1 cellular context compared by ENCODE assay signal in the genomic region with DNA sequence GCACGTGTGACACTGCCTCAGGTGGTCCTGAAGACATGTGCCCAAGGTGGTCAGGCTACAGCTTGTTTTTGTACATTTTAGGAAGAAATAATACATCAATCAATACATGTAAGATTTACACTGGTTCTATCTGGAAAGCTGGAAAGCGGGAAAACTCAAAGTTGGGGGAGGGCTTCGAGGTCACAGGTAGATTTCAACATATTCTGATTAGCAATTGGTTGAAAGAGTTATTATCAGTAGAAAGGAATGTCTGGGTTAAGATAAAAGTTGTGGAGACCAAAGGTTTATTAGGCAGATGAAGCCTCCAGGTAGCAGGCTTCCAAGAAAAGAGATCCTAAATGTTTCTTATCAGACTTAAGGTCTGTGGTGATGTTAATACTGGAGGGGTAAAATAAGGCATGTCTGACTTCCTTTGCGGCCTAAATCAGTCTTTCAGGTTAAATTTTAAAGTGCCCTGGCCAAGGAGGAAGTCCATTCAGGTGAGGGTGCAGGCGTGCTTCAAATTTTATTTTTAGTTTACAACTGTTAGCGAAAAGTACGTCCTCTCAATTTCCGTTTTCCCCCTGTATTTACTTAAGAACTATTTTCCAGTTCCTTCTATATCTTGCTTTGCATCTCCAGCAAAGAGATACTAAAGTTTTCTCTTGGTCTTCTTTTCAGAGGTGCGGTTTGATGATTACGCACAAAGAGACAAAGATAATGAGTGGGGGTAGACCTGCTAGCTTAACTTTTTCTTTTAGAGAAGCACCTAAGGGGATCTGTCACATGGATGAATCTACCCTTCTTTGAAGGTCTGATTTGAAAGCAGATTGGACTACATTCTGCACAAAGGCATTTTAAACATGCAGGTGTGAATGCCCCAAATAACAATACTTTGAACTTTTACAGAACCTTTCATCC.
TF ChIP-seq lines count a peak whose summit lies in the region.

No MANE protein-coding gene starts in this region.

TF ChIP-seq in HEK293T, 16 proteins besides CTCF, POLR2A, EP300 and RAD21:
- TF ChIP-seq ARNT (IDR thresholded peaks at IDR 0.05) (no peak), SP1 (IDR thresholded peaks at IDR 0.05) (no peak), LEF1 (IDR thresholded peaks at IDR 0.05; ENCODE audit: borderline replicate concordance) (no peak), L3MBTL2 (conservative IDR thresholded peaks at IDR 0.05) (no peak), TARDBP (IDR thresholded peaks at IDR 0.05) (no peak), FOXA1 (IDR thresholded peaks at IDR 0.05) (no peak), ZNF384 (IDR thresholded peaks at IDR 0.05) (no peak), PKNOX1 (IDR thresholded peaks at IDR 0.05) (no peak), BHLHE40 (IDR thresholded peaks at IDR 0.05; ENCODE audit: borderline replicate concordance) (no peak), HDGF (IDR thresholded peaks at IDR 0.05; ENCODE audit: borderline replicate concordance) (no peak), ELF4 (IDR thresholded peaks at IDR 0.05) (no peak), FOXK2 (IDR thresholded peaks at IDR 0.05) (no peak), NFRKB (IDR thresholded peaks at IDR 0.05) (no peak), CTBP1 (IDR thresholded peaks at IDR 0.05; ENCODE audit: borderline replicate concordance) (no peak), SUZ12 (IDR thresholded peaks at IDR 0.05) (no peak), FOXM1 (IDR thresholded peaks at IDR 0.05; ENCODE audit: borderline replicate concordance) (no peak)
